ENCODE assay signal across 1 cellular context in genomic region chr3:4320453-4320852, GRCh38.
TF ChIP-seq lines count a peak whose summit lies in the region.

No MANE protein-coding gene starts in this region.

TF ChIP-seq in K562, 482 proteins besides CTCF, POLR2A, EP300 and RAD21 (continued from another document):
- TF ChIP-seq AFF1 (IDR thresholded peaks at IDR 0.05; ENCODE audit: low read depth in 1 of 2, partially characterized antibody in 2 of 2), result no peak
- no peak for TF ChIP-seq ELK3 (CRISPR knock-in tag; IDR thresholded peaks at IDR 0.05)
- TF ChIP-seq ZKSCAN1 (IDR thresholded peaks at IDR 0.05; ENCODE audit: low read depth, low read length), result no peak
- TF ChIP-seq XRCC4 (IDR thresholded peaks at IDR 0.05; ENCODE audit: extremely low read depth, insufficient read depth, insufficient read length), result no peak
- TF ChIP-seq LEF1 (IDR thresholded peaks at IDR 0.05), result peak; percentile 50; the same call in 1 of the 2 replicates
- TF ChIP-seq PKNOX1 (IDR thresholded peaks at IDR 0.05), result 0 out of 2 replicates have a peak, but pooled peaks have one; percentile 25
- TF ChIP-seq USF2 (CRISPR knock-in tag; IDR thresholded peaks at IDR 0.05), result no peak
- no peak for TF ChIP-seq NR3C1 (CRISPR knock-in tag; IDR thresholded peaks at IDR 0.05)
- TF ChIP-seq TCF3 (CRISPR knock-in tag; IDR thresholded peaks at IDR 0.05), result peak; percentile 43
- no peak for TF ChIP-seq ZNF224 (CRISPR knock-in tag; IDR thresholded peaks at IDR 0.05)
- TF ChIP-seq ZNF766 (CRISPR knock-in tag; conservative IDR thresholded peaks at IDR 0.05), result 0 out of 2 replicates have a peak, but pooled peaks have one; percentile 25
- TF ChIP-seq ETV5 (CRISPR knock-in tag; IDR thresholded peaks at IDR 0.05; ENCODE audit: low read depth), result no peak
- TF ChIP-seq ARID1B (IDR thresholded peaks at IDR 0.05), result peak; percentile 70
- no peak for TF ChIP-seq HSF4 (CRISPR knock-in tag; IDR thresholded peaks at IDR 0.05; ENCODE audit: borderline replicate concordance)
- TF ChIP-seq MEF2D (tag; conservative IDR thresholded peaks at IDR 0.05; ENCODE audit: low read depth), result 0 out of 2 replicates have a peak, but pooled peaks have one; percentile 15
- TF ChIP-seq CBFA2T3 (IDR thresholded peaks at IDR 0.05), result peak; percentile 16; the same call in 1 of the 2 replicates
- TF ChIP-seq ZNF347 (CRISPR knock-in tag; IDR thresholded peaks at IDR 0.05; ENCODE audit: low read depth), result no peak
- peak; percentile 37; the same call in 1 of the 2 replicates for TF ChIP-seq SMARCE1 (IDR thresholded peaks at IDR 0.05)
- no peak for TF ChIP-seq PBX2 (CRISPR knock-in tag; IDR thresholded peaks at IDR 0.05; ENCODE audit: low read depth)
- TF ChIP-seq PBX2 (tag; conservative IDR thresholded peaks at IDR 0.05; ENCODE audit: low read depth), result peak; percentile 93
- no peak for TF ChIP-seq HOMEZ (CRISPR knock-in tag; IDR thresholded peaks at IDR 0.05)
- peak; percentile 91 for TF ChIP-seq MEIS2 (IDR thresholded peaks at IDR 0.05; ENCODE audit: partially characterized antibody)
- TF ChIP-seq FOXA1 (IDR thresholded peaks at IDR 0.05; ENCODE audit: borderline replicate concordance), result peak; percentile 43; the same call in 1 of the 2 replicates
- TF ChIP-seq ZNF584 (CRISPR knock-in tag; IDR thresholded peaks at IDR 0.05; ENCODE audit: low read depth), result no peak
- TF ChIP-seq ZNF133 (CRISPR knock-in tag; IDR thresholded peaks at IDR 0.05), result no peak
- TF ChIP-seq BRF2 (IDR thresholded peaks at IDR 0.05; ENCODE audit: borderline replicate concordance, insufficient read depth, insufficient read length), result no peak
- peak; percentile 46; the same call in 1 of the 2 replicates for TF ChIP-seq SMARCA4 (IDR thresholded peaks at IDR 0.05)
- peak; percentile 66; the same call in 1 of the 2 replicates for TF ChIP-seq SOX6 (IDR thresholded peaks at IDR 0.05)
- no peak for TF ChIP-seq DNMT1 (IDR thresholded peaks at IDR 0.05)
- no peak for TF ChIP-seq ZNF12 (CRISPR knock-in tag; IDR thresholded peaks at IDR 0.05)
- TF ChIP-seq FOXA3 (CRISPR knock-in tag; conservative IDR thresholded peaks at IDR 0.05 in 1 of 2, IDR thresholded peaks at IDR 0.05 in 1 of 2), result peak; percentile 88 to 96; a peak in 3 of 4 replicates
TF ChIP-seq in K562: peak in this region for 14.
